11 cellular contexts compared by ENCODE assay signal in genomic region chr5:151739939-151740335, GRCh38. TPM values are rescaled to one million over a fixed set of nuclear protein-coding genes. Genes with fewer than 3 reads are reported as not detected.
A peak's percentile ranks its signal among the peaks of the same experiment; 100 is the strongest.
DNase-seq lines count a peak whose midpoint lies in the region; ATAC-seq and TF ChIP-seq lines count a peak whose summit lies in the region.
"Had no signal": no experiment of that assay in that cellular context is flagged by ENCODE, and none has a peak within 500 bp of the region (broad histone marks: within the 10 kb centered on the region; RNA-seq: fewer than 3 reads in every experiment).

No MANE protein-coding gene starts in this region.

- DNase-seq in 8988T (peak; percentile 34), NT2/D1 (ENCODE audit: low read depth, low spot score) (peak; percentile 44), endothelial cell (ENCODE audit: low spot score) (no peak), NCI-H1092 treated with DMSO at 0.1 percent for 48 hours (lab: John Stamatoyannopoulos, UW) (no peak), GM10266 (ENCODE audit: extremely low spot score) (no peak)
- DNase-seq in activated CD4-positive, CD25-positive, alpha-beta regulatory T cell (lab: John Stamatoyannopoulos, UW) = no peak

- H3K27me3 Mint-ChIP-seq in endothelial cell (ENCODE audit: unreplicated experiment) = peaks cover 4% of the 10 kb centered on the region
- H3K27me3 Mint-ChIP-seq: B cell, T-cell had no signal

- peak overlapping the region; percentile 38 to 55 for H3K27ac ChIP-seq in mucosa of rectum (ENCODE audit: low read depth in 2 of 2, low read length in 2 of 2)
- H3K27ac ChIP-seq: KMS-11 had no signal

- H3K9me3 Mint-ChIP-seq in endothelial cell (ENCODE audit: unreplicated experiment) = no peaks in the 10 kb centered on the region
- H3K9me3 Mint-ChIP-seq: T-cell had no signal

- H3K4me1 Mint-ChIP-seq in endothelial cell (ENCODE audit: unreplicated experiment) = peaks cover 10% of the 10 kb centered on the region

- H3K4me1 ChIP-seq in NT2/D1 (ENCODE audit: insufficient read depth, insufficient read length) (no peaks in the 10 kb centered on the region), mucosa of rectum (ENCODE audit: control insufficient read depth in 2 of 2, insufficient read depth in 2 of 2, low read length in 2 of 2) (peaks cover 4 to 5% of the 10 kb centered on the region in 2 donors)

- peak overlapping the region; percentile 24 for H3K9ac ChIP-seq in NT2/D1 (ENCODE audit: insufficient read length, low read depth)
- peak overlapping the region in 1 of 2 donors; percentile 6 for H3K9ac ChIP-seq in mucosa of rectum (ENCODE audit: low read depth in 1 of 2, low read length in 2 of 2)
- H3K9ac ChIP-seq: KMS-11 had no signal

- H3K4me3 Mint-ChIP-seq in endothelial cell (ENCODE audit: unreplicated experiment) = no peak overlapping the region
- H3K4me3 Mint-ChIP-seq: B cell, T-cell had no signal

- no peaks in the 10 kb centered on the region for H3K27me3 ChIP-seq in NT2/D1 (ENCODE audit: insufficient read depth, insufficient read length)
- H3K27me3 ChIP-seq in mucosa of rectum (ENCODE audit: control insufficient read depth in 2 of 2, insufficient read depth in 2 of 2, low read length in 2 of 2) = no peaks in the 10 kb centered on the region

- H3K27ac Mint-ChIP-seq in endothelial cell (ENCODE audit: unreplicated experiment) = peak overlapping the region; percentile 65
- H3K27ac Mint-ChIP-seq: B cell, T-cell had no signal

- H3K36me3 ChIP-seq in NT2/D1 (ENCODE audit: insufficient read depth, insufficient read length, low read length) = peaks cover 8% of the 10 kb centered on the region
- H3K36me3 ChIP-seq in mucosa of rectum (ENCODE audit: control insufficient read depth in 2 of 2, insufficient read depth in 2 of 2, low read length in 2 of 2) = peaks cover 10 to 17% of the 10 kb centered on the region in 2 donors

- TF ChIP-seq CTCF in endothelial cell (IDR thresholded peaks at IDR 0.05; ENCODE audit: unreplicated experiment) (no peak), GM10266 (IDR thresholded peaks at IDR 0.05; ENCODE audit: control insufficient read depth, insufficient read depth, low read depth, missing control alignments) (no peak)

- no peak overlapping the region for H3K4me3 ChIP-seq in NT2/D1 (ENCODE audit: insufficient read length, low read depth)
- H3K4me3 ChIP-seq in mucosa of rectum (ENCODE audit: low read length in 2 of 2) = no peak overlapping the region

- H3K9me3 ChIP-seq in NT2/D1 (ENCODE audit: insufficient read depth, low read length) (no peaks in the 10 kb centered on the region), mucosa of rectum (ENCODE audit: control insufficient read depth in 2 of 2, low read length in 2 of 2) (no peaks in the 10 kb centered on the region)

- H3K36me3 Mint-ChIP-seq in endothelial cell (ENCODE audit: low read depth, unreplicated experiment) = peaks cover 6% of the 10 kb centered on the region

- no peak for ATAC-seq in HG03460 (IDR thresholded peaks at IDR 0.05; ENCODE audit: unreplicated experiment)

RNA-seq across cellular contexts. Expression of gene ATOX1, which starts 18.5 kb away (rescaled TPM):
- 106 TPM for total RNA-seq in endothelial cell (ENCODE audit: unreplicated experiment)

RNA-seq across cellular contexts. Expression of gene G3BP1, which starts 31.8 kb away (rescaled TPM):
- total RNA-seq in endothelial cell (ENCODE audit: unreplicated experiment) = 213 TPM

RNA-seq across cellular contexts. Expression of gene SPARC, which starts 53.2 kb away (rescaled TPM):
- total RNA-seq in endothelial cell (ENCODE audit: unreplicated experiment) = 1,214 TPM
- total RNA-seq: B cell had no signal

Comparison
In these comparisons a context has a peak if more than half of its experiments do, and no peak if none do; other contexts are left out.
1. DNase-seq: peak in 8988T (single experiment) and NT2/D1 (single experiment); none in endothelial cell (single experiment), NCI-H1092 treated with DMSO at 0.1 percent for 48 hours (single experiment), activated CD4-positive, CD25-positive, alpha-beta regulatory T cell (0 of 4) and GM10266 (single experiment).